ENCODE assay signal across 20 cellular contexts in genomic region chr16:58187092-58187491, GRCh38. TPM values are rescaled to one million over a fixed set of nuclear protein-coding genes. Genes with fewer than 3 reads are reported as not detected.
DNase-seq lines count a peak whose midpoint lies in the region; ATAC-seq and TF ChIP-seq lines count a peak whose summit lies in the region.
"Had no signal": no experiment of that assay in that cellular context is flagged by ENCODE, and none has a peak within 500 bp of the region (broad histone marks: within the 10 kb centered on the region; RNA-seq: fewer than 3 reads in every experiment).

No MANE protein-coding gene starts in this region.

- H3K4me1 Mint-ChIP-seq in T-helper 2 cell treated with Interferon-gamma antibody and Interleukin-4, amounts not matched to agents 5 μg/mL and 100 μg/mL, for 36 hours (ENCODE audit: low read depth) = peaks cover 8% of the 10 kb centered on the region
- H3K4me1 Mint-ChIP-seq in T-helper 17 cell = peaks cover 12% of the 10 kb centered on the region
- H3K4me1 Mint-ChIP-seq: H9 had no signal

- no peak for TF ChIP-seq CTCF in epithelial cell of proximal tubule (conservative IDR thresholded peaks at IDR 0.05; ENCODE audit: low read depth, low read length)

- H3K4me3 ChIP-seq in epithelial cell of proximal tubule (ENCODE audit: low read depth, low read length) = no peak overlapping the region
- H3K4me3 ChIP-seq: adrenal gland; BLaER1 treated with 17β-estradiol and CSF1 and Interleukin-3, amounts not matched to agents 10 nM and 100 nM had no signal

- H3K36me3 Mint-ChIP-seq in T-helper 2 cell treated with Interferon-gamma antibody and Interleukin-4, amounts not matched to agents 5 μg/mL and 100 μg/mL, for 36 hours (ENCODE audit: low read depth) = peaks cover 72% of the 10 kb centered on the region
- H3K36me3 Mint-ChIP-seq in T-helper 17 cell (ENCODE audit: low read depth) = peaks cover 8% of the 10 kb centered on the region

- no peaks in the 10 kb centered on the region for H3K9me3 Mint-ChIP-seq in T-helper 2 cell treated with Interferon-gamma antibody and Interleukin-4, amounts not matched to agents 5 μg/mL and 100 μg/mL, for 36 hours
- H3K9me3 Mint-ChIP-seq: activated CD4-positive, alpha-beta T cell treated with anti-CD3 and anti-CD28 coated beads, Interleukin-2, amount 10 ng/mL, durations not matched to agents 7 days and 5 days; H9; naive B cell had no signal

- H3K27ac Mint-ChIP-seq in T-helper 2 cell treated with Interferon-gamma antibody and Interleukin-4, amounts not matched to agents 5 μg/mL and 100 μg/mL, for 36 hours = peak overlapping the region; percentile 36
- peak overlapping the region; percentile 39 for H3K27ac Mint-ChIP-seq in T-helper 17 cell
- H3K27ac Mint-ChIP-seq: activated CD4-positive, alpha-beta T cell treated with anti-CD3 and anti-CD28 coated beads, Interleukin-2, amount 10 ng/mL, durations not matched to agents 7 days and 5 days; H9 had no signal

- no peak for DNase-seq in T-helper 2 cell treated with Interferon-gamma antibody and Interleukin-4, amounts not matched to agents 5 μg/mL and 100 μg/mL, for 36 hours (ENCODE audit: low spot score)
- DNase-seq in T-helper 2 cell (no peak), T-helper 17 cell (no peak), epithelial cell of proximal tubule (ENCODE audit: low read depth) (peak; percentile 18), renal cortical epithelial cell (ENCODE audit: low read depth) (peak; percentile 63), GDM1 (lab: John Stamatoyannopoulos, UW) (no peak)
- no peak for DNase-seq in effector CD4-positive, alpha-beta T cell
- DNase-seq: 8988T; activated CD4-positive, alpha-beta T cell treated with anti-CD3 and anti-CD28 coated beads, Interleukin-2, amount 10 ng/mL, durations not matched to agents 7 days and 5 days; adrenal gland; central memory CD4-positive, alpha-beta T cell; DMS153; H9; KG1; naive B cell; NCI-H1092 treated with DMSO at 0.1 percent for 48 hours; NCI-H2171; PC-3 had no signal

- no peak for ATAC-seq in T-helper 17 cell
- ATAC-seq in HG03442 (IDR thresholded peaks at IDR 0.05; ENCODE audit: unreplicated experiment) = no peak
- ATAC-seq: PC-3 had no signal

- no peaks in the 10 kb centered on the region for H3K27me3 Mint-ChIP-seq in T-helper 2 cell treated with Interferon-gamma antibody and Interleukin-4, amounts not matched to agents 5 μg/mL and 100 μg/mL, for 36 hours (ENCODE audit: low read depth)
- H3K27me3 Mint-ChIP-seq in T-helper 17 cell = no peaks in the 10 kb centered on the region
- H3K27me3 Mint-ChIP-seq: activated CD4-positive, alpha-beta T cell treated with anti-CD3 and anti-CD28 coated beads, Interleukin-2, amount 10 ng/mL, durations not matched to agents 7 days and 5 days; naive B cell had no signal

- H3K9me3 ChIP-seq in T-helper 17 cell (ENCODE audit: control insufficient read depth, low read length, poor library complexity, severe bottlenecking) = no peaks in the 10 kb centered on the region
- H3K9me3 ChIP-seq: adrenal gland; BLaER1 treated with 17β-estradiol and CSF1 and Interleukin-3, amounts not matched to agents 10 nM and 100 nM had no signal

- H3K4me3 Mint-ChIP-seq in T-helper 2 cell treated with Interferon-gamma antibody and Interleukin-4, amounts not matched to agents 5 μg/mL and 100 μg/mL, for 36 hours = no peak overlapping the region
- no peak overlapping the region for H3K4me3 Mint-ChIP-seq in T-helper 17 cell
- H3K4me3 Mint-ChIP-seq: activated CD4-positive, alpha-beta T cell treated with anti-CD3 and anti-CD28 coated beads, Interleukin-2, amount 10 ng/mL, durations not matched to agents 7 days and 5 days; H9 had no signal

RNA-seq across cellular contexts. Expression of gene CSNK2A2, which starts 10.8 kb away (rescaled TPM):
- total RNA-seq in T-helper 17 cell (10 to 100 TPM; 52.7 to 54.3 TPM), epithelial cell of proximal tubule (20.0 and 20.2 TPM in 2 replicates), renal cortical epithelial cell (27.1 and 73.6 TPM in 2 replicates)

RNA-seq across cellular contexts. Expression of gene CFAP20, which starts 57.9 kb away (rescaled TPM):
- total RNA-seq in T-helper 17 cell (100 to 1,000 TPM; 121 to 195 TPM), epithelial cell of proximal tubule (38.6 and 63.2 TPM in 2 replicates), renal cortical epithelial cell (39.2 and 40.5 TPM in 2 replicates)

Comparison
In these comparisons a context has a peak if more than half of its experiments do, and no peak if none do; other contexts are left out.
1. DNase-seq: peak in epithelial cell of proximal tubule (single experiment) and renal cortical epithelial cell (single experiment); none in T-helper 2 cell treated with Interferon-gamma antibody and Interleukin-4, amounts not matched to agents 5 μg/mL and 100 μg/mL, for 36 hours (single experiment), T-helper 2 cell (0 of 5), T-helper 17 cell (0 of 3), GDM1 (single experiment) and effector CD4-positive, alpha-beta T cell (single experiment).